12 cellular contexts compared by ENCODE assay signal in genomic region chr2:16622399-16622968, GRCh38. TPM values are rescaled to one million over a fixed set of nuclear protein-coding genes. Genes with fewer than 3 reads are reported as not detected.
A peak's percentile ranks its signal among the peaks of the same experiment; 100 is the strongest.
DNase-seq lines count a peak whose midpoint lies in the region; ATAC-seq, FAIRE-seq and TF ChIP-seq lines count a peak whose summit lies in the region.
"Had no signal": no experiment of that assay in that cellular context is flagged by ENCODE, and none has a peak within 500 bp of the region (broad histone marks: within the 10 kb centered on the region; RNA-seq: fewer than 3 reads in every experiment).

No MANE protein-coding gene starts in this region.

- peak overlapping the region; percentile 17 for H3K4me3 Mint-ChIP-seq in dendritic cell treated with granulocyte-macrophage colony-stimulating factor and Interleukin-4, amounts not matched to agents 40 ng/mL and 50 ng/mL, for 4 days

- H3K27me3 ChIP-seq in psoas muscle (ENCODE audit: insufficient read depth in 3 of 3, low read length in 2 of 3), result no peaks in the 10 kb centered on the region
- H3K27me3 ChIP-seq: uterus had no signal

- WGBS in psoas muscle, 3 donors, result 41 to 59% (median 42%) methylated on average over 4 of the region's 4 CpGs

- peak; percentile 39 for DNase-seq in GDM1 (lab: John Stamatoyannopoulos, UW)
- peak; percentile 38 for DNase-seq in NOMO-1 treated with dmso at 0.1 percent for 144 hours (lab: John Stamatoyannopoulos, UW; ENCODE audit: unreplicated experiment)
- DNase-seq in psoas muscle, result no peak
- DNase-seq in activated T-cell treated with anti-CD3 and anti-CD28 coated beads, Interleukin-2, amount 50 U/mL, for 48 hours, result no peak
- no peak for DNase-seq in inferior parietal cortex (ENCODE audit: extremely low spot score)
- DNase-seq in GM19239 (ENCODE audit: insufficient read length, low spot score), result no peak
- no peak for DNase-seq in hepatic stellate cell (ENCODE audit: low spot score)
- DNase-seq: activated T-cell treated with anti-CD3 and anti-CD28 coated beads, Interleukin-2, amount 50 U/mL, for 1 hour; NCI-H1930; uterus had no signal

- peaks cover 8% of the 10 kb centered on the region for H3K9me3 Mint-ChIP-seq in dendritic cell treated with granulocyte-macrophage colony-stimulating factor and Interleukin-4, amounts not matched to agents 40 ng/mL and 50 ng/mL, for 4 days

- FAIRE-seq in GM19239 (lab: Jason Lieb, UNC), result no peak
- FAIRE-seq: GM12891 had no signal

- H3K36me3 ChIP-seq in psoas muscle (ENCODE audit: insufficient read depth in 1 of 2, low read depth in 1 of 2), result peaks cover 8 to 25% of the 10 kb centered on the region in 2 donors
- H3K36me3 ChIP-seq: uterus had no signal

- H3K9me3 ChIP-seq in psoas muscle, result no peaks in the 10 kb centered on the region
- H3K9me3 ChIP-seq: uterus had no signal

- H3K4me1 ChIP-seq in psoas muscle, result peaks cover 59% of the 10 kb centered on the region
- H3K4me1 ChIP-seq: uterus had no signal

- peak in 2 of 4 donors; percentile 33 to 36 for ATAC-seq in psoas muscle

- peaks cover 68% of the 10 kb centered on the region for H3K36me3 Mint-ChIP-seq in dendritic cell treated with granulocyte-macrophage colony-stimulating factor and Interleukin-4, amounts not matched to agents 40 ng/mL and 50 ng/mL, for 4 days (ENCODE audit: low read depth)

- peaks cover 92% of the 10 kb centered on the region for H3K4me1 Mint-ChIP-seq in dendritic cell treated with granulocyte-macrophage colony-stimulating factor and Interleukin-4, amounts not matched to agents 40 ng/mL and 50 ng/mL, for 4 days (ENCODE audit: low read depth)

- H3K27me3 Mint-ChIP-seq in dendritic cell treated with granulocyte-macrophage colony-stimulating factor and Interleukin-4, amounts not matched to agents 40 ng/mL and 50 ng/mL, for 4 days, result no peaks in the 10 kb centered on the region

- no peak overlapping the region for H3K4me3 ChIP-seq in psoas muscle
- H3K4me3 ChIP-seq: uterus had no signal

- no peak for TF ChIP-seq CTCF in psoas muscle (IDR thresholded peaks at IDR 0.05)

- H3K27ac Mint-ChIP-seq in dendritic cell treated with granulocyte-macrophage colony-stimulating factor and Interleukin-4, amounts not matched to agents 40 ng/mL and 50 ng/mL, for 4 days, result peak overlapping the region; percentile 86

- intact Hi-C loops in dendritic cell treated with granulocyte-macrophage colony-stimulating factor and Interleukin-4, amounts not matched to agents 40 ng/mL and 50 ng/mL, for 4 days (cut with micrococcal nuclease), result no loop called here
- intact Hi-C loops in psoas muscle (cut with DNase I), result no loop called here

- H3K27ac ChIP-seq in psoas muscle, result peak overlapping the region; percentile 61
- H3K27ac ChIP-seq: uterus had no signal

RNA-seq across cellular contexts. Expression of gene CYRIA, which starts 43.1 kb away (rescaled TPM):
- 10 to 100 TPM in 3 of 4 donors, 1 to 10 TPM in 1; 9.5 to 16.8 (median 10.9) TPM for total RNA-seq in psoas muscle
- 1 to 10 TPM; 3.8 to 5.1 (median 4.9) TPM for polyA plus RNA-seq in psoas muscle

Comparison
In these comparisons a context has a peak if more than half of its experiments do, and no peak if none do; other contexts are left out.
1. DNase-seq: peak in GDM1 (single experiment) and NOMO-1 treated with dmso at 0.1 percent for 144 hours (single experiment); none in psoas muscle (0 of 2), activated T-cell treated with anti-CD3 and anti-CD28 coated beads, Interleukin-2, amount 50 U/mL, for 48 hours (0 of 2), inferior parietal cortex (single experiment), GM19239 (single experiment) and hepatic stellate cell (single experiment).